8 cellular contexts compared by ENCODE assay signal in the genomic region with DNA sequence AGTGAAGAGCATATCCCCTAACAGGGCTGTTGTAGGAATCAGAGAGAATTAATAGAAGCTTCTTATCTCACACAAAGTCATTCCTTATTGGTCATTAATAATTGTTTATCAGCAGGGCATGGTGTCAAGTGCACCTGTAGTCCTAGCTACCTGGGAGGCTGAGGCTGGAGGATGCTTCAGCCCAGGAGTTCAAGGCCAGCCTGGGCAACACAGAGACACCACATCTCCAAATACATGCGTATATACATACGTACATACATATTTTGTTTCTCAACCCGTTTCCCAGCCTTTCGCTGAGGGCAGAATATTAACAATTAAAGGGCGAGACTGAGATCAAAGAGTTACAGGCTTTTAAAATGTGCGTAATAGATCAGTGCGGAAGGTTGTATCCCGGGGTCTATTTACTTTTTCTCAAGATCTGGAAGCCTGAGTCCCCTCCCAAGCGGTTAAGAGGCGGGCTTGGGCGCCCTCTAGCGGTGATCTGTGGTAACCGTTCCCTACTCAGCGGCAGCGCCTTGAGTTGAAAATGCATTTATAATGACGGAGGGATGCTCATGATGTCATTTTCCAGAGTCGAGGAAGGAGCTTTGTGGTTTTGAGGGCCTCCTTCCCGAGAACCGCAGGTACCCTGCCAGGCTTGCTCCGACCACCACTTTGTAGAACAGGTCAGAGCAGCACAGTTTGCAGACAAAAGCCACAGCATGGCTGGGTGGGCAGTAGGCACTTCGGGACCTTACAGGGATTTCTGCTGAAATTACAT.
DNase-seq lines count a peak whose midpoint lies in the region; ATAC-seq and TF ChIP-seq lines count a peak whose summit lies in the region.

No MANE protein-coding gene starts in this region.

- H3K36me3 ChIP-seq in right lobe of liver, result no peaks in the 10 kb centered on the region

- H3K27ac ChIP-seq in right lobe of liver, result no peak overlapping the region

- no peaks in the 10 kb centered on the region for H3K4me1 ChIP-seq in right lobe of liver

- no peak overlapping the region for H3K4me3 ChIP-seq in right lobe of liver

- TF ChIP-seq CTCF in right lobe of liver (IDR thresholded peaks at IDR 0.05), result peak; percentile 66 to 96 (median 94)

- 9% methylated on average over 18 of the region's 21 CpGs for WGBS in right lobe of liver (ENCODE audit: insufficient coverage, low coverage, low lambda C conversion rate, missing lambda C conversion rate)

- no peaks in the 10 kb centered on the region for H3K9me3 ChIP-seq in right lobe of liver

- intact Hi-C loops in right lobe of liver (cut with DNase I), result loop anchor here in 1 of 2 donors (10.0 kb wide), 1 partner anchor 225 kb away; no protein-coding TSS in a partner anchor

- DNase-seq in DMS153 (lab: John Stamatoyannopoulos, UW) (peak; percentile 41), NCI-H526 treated with DMSO at 0.1 percent for 48 hours (lab: John Stamatoyannopoulos, UW) (peak; percentile 78), dermis blood vessel endothelial cell (peak; percentile 79), right lobe of liver (peak; percentile 66 to 71 (median 66)), OCI-M2 (lab: John Stamatoyannopoulos, UW; ENCODE audit: unreplicated experiment) (no peak)
- peak; percentile 66 for DNase-seq in activated CD4-positive, alpha-beta T cell treated with anti-CD3 and anti-CD28 coated beads, Interleukin-2, amount 50 U/mL, for 1 hour
- DNase-seq in stimulated activated CD4-positive, alpha-beta T cell treated with anti-CD3 and anti-CD28 coated beads, TNF-alpha, amount 100 ng/mL, for 24 hours (ENCODE audit: low read depth in 3 of 3), result peak; percentile 48 to 72 (median 53)

- peak; percentile 58 for ATAC-seq in HG03159 (IDR thresholded peaks at IDR 0.05; ENCODE audit: unreplicated experiment)
- ATAC-seq in right lobe of liver, result peak; percentile 80 to 88 (median 85)

- no peaks in the 10 kb centered on the region for H3K27me3 ChIP-seq in right lobe of liver

- no peak for TF ChIP-seq POLR2A in right lobe of liver (IDR thresholded peaks at IDR 0.05)
